Comparison of ENCODE assay signal across 8 cellular contexts in the genomic region with DNA sequence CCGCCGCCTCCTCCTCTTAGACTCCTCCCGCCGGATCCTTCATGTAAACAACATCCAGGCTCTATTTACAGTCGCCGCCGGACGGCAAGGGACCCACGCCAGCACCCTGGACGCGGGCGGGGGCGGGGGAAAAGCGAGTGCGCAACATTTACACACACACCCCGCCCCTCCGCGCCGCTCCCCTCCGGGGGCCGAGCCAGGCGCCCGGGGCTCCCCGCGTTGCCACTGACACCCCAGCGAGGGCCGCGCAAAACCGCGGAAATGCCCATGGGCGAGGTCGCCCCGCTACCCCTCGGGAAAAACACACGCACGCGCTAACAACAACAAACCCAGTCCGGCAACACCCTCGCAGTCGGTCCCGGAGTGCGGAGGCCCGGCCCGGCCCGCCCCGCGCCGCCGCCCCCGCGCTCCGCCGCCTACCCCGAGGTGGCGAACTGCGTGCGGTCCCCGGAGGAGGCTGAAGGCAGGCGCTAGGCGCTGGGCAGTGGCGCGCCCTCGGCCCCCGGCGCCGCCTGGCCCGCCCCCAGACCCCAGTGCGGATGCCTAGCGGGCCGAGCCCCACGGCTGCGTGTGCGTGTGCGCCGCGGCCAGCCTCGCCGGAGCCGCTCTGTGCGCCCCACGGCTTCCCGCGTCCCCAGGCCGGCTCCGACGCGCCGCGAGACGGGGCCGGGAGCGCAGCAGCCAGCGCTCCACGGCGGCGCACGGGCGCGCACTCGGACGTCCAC.
DNase-seq lines count a peak whose midpoint lies in the region; ATAC-seq and TF ChIP-seq lines count a peak whose summit lies in the region.

No MANE protein-coding gene starts in this region.

- H3K9ac ChIP-seq in BLaER1, result peak overlapping the region; percentile 85
- H3K9ac ChIP-seq in adipocyte (ENCODE audit: low read length), result peak overlapping the region; percentile 95
- peak overlapping the region; percentile 72 for H3K9ac ChIP-seq in trophoblast cell (ENCODE audit: low read length)

- TF ChIP-seq CTCF in heart left ventricle (IDR thresholded peaks at IDR 0.05) (no peak), tibial nerve (IDR thresholded peaks at IDR 0.05) (peak in 2 of 5 experiments; percentile 7 to 51)

- peak; percentile 14 to 90 for TF ChIP-seq POLR2A in heart left ventricle (IDR thresholded peaks at IDR 0.05)
- peak; percentile 81 to 89 for TF ChIP-seq POLR2A in tibial nerve (IDR thresholded peaks at IDR 0.05)

- no peak overlapping the region for H2BK5ac ChIP-seq in trophoblast cell (ENCODE audit: low read depth, low read length, poor library complexity)

- no peak overlapping the region for H2BK120ac ChIP-seq in trophoblast cell (ENCODE audit: insufficient read depth, low read length, poor library complexity)

- H3K4me2 ChIP-seq in BLaER1 (peak overlapping the region; percentile 92), trophoblast cell (ENCODE audit: low read length) (peak overlapping the region; percentile 97)

- no peak overlapping the region for H4K12ac ChIP-seq in trophoblast cell (ENCODE audit: low read depth, low read length)

- WGBS in heart left ventricle, 4 donors, result 0 to 2% (median 0%) methylated on average over 11 to 101 of the region's 101 CpGs
- WGBS in trophoblast cell (ENCODE audit: extremely low coverage, insufficient coverage, insufficient read length), result no CpG with 5 or more reads among the region's 101 CpGs
- 1% methylated on average over 34 to 62 of the region's 101 CpGs for WGBS in tibial nerve, 2 donors

- peaks cover 43% of the 10 kb centered on the region for H4K20me1 ChIP-seq in BLaER1

- no peaks in the 10 kb centered on the region for H3K79me2 ChIP-seq in trophoblast cell (ENCODE audit: control insufficient read depth, insufficient read depth, low read length, poor library complexity)

- DNase-seq in HuH-7.5 (ENCODE audit: low spot score), result peak; percentile 68
- peak; percentile 63 for DNase-seq in T follicular helper cell (ENCODE audit: low read depth)
- peak; percentile 96 for DNase-seq in adipocyte (ENCODE audit: low read depth)
- DNase-seq in heart left ventricle, result peak; percentile 92 to 95 (median 94)
- peak; percentile 82 to 87 for DNase-seq in trophoblast cell
- DNase-seq in tibial nerve (ENCODE audit: low spot score in 2 of 2), result peak; percentile 95 to 96

- peak overlapping the region; percentile 76 for H4K8ac ChIP-seq in trophoblast cell (ENCODE audit: low read depth, low read length)

- peak; percentile 60 to 98 for TF ChIP-seq EP300 in tibial nerve (IDR thresholded peaks at IDR 0.05)

- H3K4me3 ChIP-seq in BLaER1, result peak overlapping the region; percentile 76
- H3K4me3 ChIP-seq in adipocyte (ENCODE audit: low read length), result peak overlapping the region; percentile 88
- H3K4me3 ChIP-seq in heart left ventricle, result peak overlapping the region; percentile 71 to 98 (median 88)
- peak overlapping the region; percentile 88 for H3K4me3 ChIP-seq in trophoblast cell (ENCODE audit: low read depth, low read length)
- H3K4me3 ChIP-seq in tibial nerve, result peak overlapping the region; percentile 52 to 88 (median 68)

- no peak overlapping the region for H2AK5ac ChIP-seq in trophoblast cell (ENCODE audit: low read length)

- ATAC-seq in GM19372 (IDR thresholded peaks at IDR 0.05; ENCODE audit: low read depth, unreplicated experiment) (peak; percentile 49), heart left ventricle (peak; percentile 79 to 89 (median 88))

- intact Hi-C loops in heart left ventricle (cut with DNase I), result loop anchor here in 9 of 10 donors (2.0 to 10.0 kb wide), 14 partner anchors 65 to 618 kb away; partner anchors contain the start of genes AK4 (in 7 of the 9), LEPR (in 6 of the 9), LEPROT (in 6 of the 9) and JAK1 (in 3 of the 9)

- H3K14ac ChIP-seq in trophoblast cell (ENCODE audit: low read length), result peak overlapping the region; percentile 34

- H2BK12ac ChIP-seq in trophoblast cell (ENCODE audit: low read length), result no peak overlapping the region

- peaks cover 1% of the 10 kb centered on the region for H3K79me1 ChIP-seq in trophoblast cell (ENCODE audit: low read length)

- peak overlapping the region; percentile 61 for H3K18ac ChIP-seq in trophoblast cell (ENCODE audit: low read length)

- peak overlapping the region; percentile 92 for H3K27ac ChIP-seq in BLaER1
- peak overlapping the region; percentile 95 to 100 (median 99) for H3K27ac ChIP-seq in heart left ventricle
- H3K27ac ChIP-seq in trophoblast cell (ENCODE audit: low read depth, low read length), result no peak overlapping the region
- peak overlapping the region; percentile 96 to 100 (median 97) for H3K27ac ChIP-seq in tibial nerve

- peak overlapping the region; percentile 4 for H4K91ac ChIP-seq in trophoblast cell (ENCODE audit: low read depth, low read length)

- H3K9me3 ChIP-seq in BLaER1 (no peaks in the 10 kb centered on the region), adipocyte (ENCODE audit: control insufficient read depth, low read length) (no peaks in the 10 kb centered on the region), heart left ventricle (no peaks in the 10 kb centered on the region), trophoblast cell (ENCODE audit: insufficient read depth, low read depth, low read length) (no peaks in the 10 kb centered on the region), tibial nerve (no peaks in the 10 kb centered on the region)

- no peak overlapping the region for H3K23ac ChIP-seq in trophoblast cell (ENCODE audit: low read length)

- H2AFZ ChIP-seq in trophoblast cell (ENCODE audit: insufficient read depth, low read length, poor library complexity), result peak overlapping the region; percentile 66

- no peaks in the 10 kb centered on the region for H3K36me3 ChIP-seq in BLaER1
- no peaks in the 10 kb centered on the region for H3K36me3 ChIP-seq in adipocyte (ENCODE audit: control insufficient read depth, insufficient read depth, low read length, severe bottlenecking)
- peaks cover 0 to 11% (median 0%) of the 10 kb centered on the region in 9 donors for H3K36me3 ChIP-seq in heart left ventricle
- no peaks in the 10 kb centered on the region for H3K36me3 ChIP-seq in trophoblast cell (ENCODE audit: control insufficient read depth in 1 of 2, insufficient read depth in 2 of 2, low read length in 2 of 2)
- no peaks in the 10 kb centered on the region for H3K36me3 ChIP-seq in tibial nerve

- H3K4me1 ChIP-seq in BLaER1 (peaks cover 39% of the 10 kb centered on the region), adipocyte (ENCODE audit: control insufficient read depth, insufficient read depth, low read length) (peaks cover 35% of the 10 kb centered on the region), heart left ventricle (peaks cover 0 to 50% (median 38%) of the 10 kb centered on the region in 12 donors), trophoblast cell (ENCODE audit: control insufficient read depth in 1 of 2, insufficient read depth in 2 of 2, low read length in 2 of 2) (peaks cover 0 to 4% of the 10 kb centered on the region in 2 experiments), tibial nerve (peaks cover 0 to 56% (median 28%) of the 10 kb centered on the region in 4 donors)

- no peak overlapping the region for H3K4ac ChIP-seq in trophoblast cell (ENCODE audit: low read depth, low read length)

- no peaks in the 10 kb centered on the region for H3K27me3 ChIP-seq in BLaER1
- no peaks in the 10 kb centered on the region for H3K27me3 ChIP-seq in adipocyte (replicated peaks; ENCODE audit: control insufficient read depth, insufficient read depth, low read length)
- H3K27me3 ChIP-seq in heart left ventricle, result no peaks in the 10 kb centered on the region
- peaks cover 9% of the 10 kb centered on the region for H3K27me3 ChIP-seq in trophoblast cell (ENCODE audit: insufficient read depth, low read length)
- H3K27me3 ChIP-seq in tibial nerve, result no peaks in the 10 kb centered on the region
